Comparison of ENCODE assay signal across 17 cellular contexts in the genomic region with DNA sequence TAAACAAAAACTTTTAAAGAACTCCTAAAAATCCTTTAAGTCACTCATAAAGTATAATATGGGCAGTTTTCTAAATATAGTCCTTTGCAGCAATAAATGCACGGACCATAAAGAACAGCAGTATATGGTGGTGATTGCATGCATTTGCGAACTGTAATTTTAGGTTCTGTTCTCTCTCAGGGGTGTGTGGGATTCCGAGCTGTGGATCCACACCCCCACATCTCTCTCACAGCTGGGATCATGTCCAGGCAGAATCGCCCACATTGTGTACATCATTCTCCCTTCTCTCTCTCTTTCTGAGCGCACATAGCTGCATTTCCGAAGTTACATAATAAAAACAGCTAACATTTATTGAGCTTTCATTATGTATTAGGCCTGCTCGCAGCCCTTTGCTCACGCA. TPM values are rescaled to one million over a fixed set of nuclear protein-coding genes. Genes with fewer than 3 reads are reported as not detected.
DNase-seq lines count a peak whose midpoint lies in the region; ATAC-seq and TF ChIP-seq lines count a peak whose summit lies in the region.
"Had no signal": no experiment of that assay in that cellular context is flagged by ENCODE, and none has a peak within 500 bp of the region (broad histone marks: within the 10 kb centered on the region; RNA-seq: fewer than 3 reads in every experiment).

No MANE protein-coding gene starts in this region.

- no peaks in the 10 kb centered on the region for H3K79me2 ChIP-seq in osteoblast (ENCODE audit: insufficient read depth, low read length)

- H2AFZ ChIP-seq in osteoblast (ENCODE audit: low read length), result no peak overlapping the region
- H2AFZ ChIP-seq: GM23338 had no signal

- no peaks in the 10 kb centered on the region for H3K9me3 ChIP-seq in HEK293 (ENCODE audit: control insufficient read depth, insufficient read depth, low read depth, low read length)
- no peaks in the 10 kb centered on the region for H3K9me3 ChIP-seq in osteoblast (ENCODE audit: low read depth, low read length)

- TF ChIP-seq CTCF in HEK293 (tag by site-specific recombination; IDR thresholded peaks at IDR 0.05) (no peak), osteoblast (IDR thresholded peaks at IDR 0.05; ENCODE audit: extremely low read depth, low read depth, low read length) (no peak), type B pancreatic cell (conservative IDR thresholded peaks at IDR 0.05) (no peak)

- no peaks in the 10 kb centered on the region for H3K36me3 Mint-ChIP-seq in type B pancreatic cell
- H3K36me3 Mint-ChIP-seq: CD8-positive, alpha-beta T cell had no signal

- H3K4me1 ChIP-seq in HEK293 (ENCODE audit: control insufficient read depth, insufficient read depth, low read length) (no peaks in the 10 kb centered on the region), osteoblast (ENCODE audit: insufficient read depth, low read length) (peaks cover 4% of the 10 kb centered on the region)
- H3K4me1 ChIP-seq: A549 had no signal

- H3K27me3 ChIP-seq in osteoblast (ENCODE audit: insufficient read depth, low read length), result peaks cover 7% of the 10 kb centered on the region
- H3K27me3 ChIP-seq: BLaER1 had no signal

- ATAC-seq in GM19467 (IDR thresholded peaks at IDR 0.05; ENCODE audit: unreplicated experiment), result no peak
- ATAC-seq: CD8-positive, alpha-beta T cell had no signal

- no peaks in the 10 kb centered on the region; a peak in 1 of 3 replicates for H3K36me3 ChIP-seq in HEK293 (ENCODE audit: control insufficient read depth in 2 of 2, insufficient read depth in 1 of 2, low read length in 2 of 2)
- no peaks in the 10 kb centered on the region for H3K36me3 ChIP-seq in osteoblast (ENCODE audit: insufficient read depth, low read length)
- H3K36me3 ChIP-seq: BLaER1 had no signal

- no peak overlapping the region for H3K4me2 ChIP-seq in osteoblast (ENCODE audit: insufficient read depth, low read length)
- H3K4me2 ChIP-seq: A549, BLaER1, GM23338 had no signal

- DNase-seq in osteoblast (ENCODE audit: insufficient read length, low spot score, missing footprints) (peak; percentile 42), type B pancreatic cell (ENCODE audit: extremely low spot score, unreplicated experiment) (no peak), D341Med (ENCODE audit: low spot score) (no peak), kidney tubule cell (ENCODE audit: low spot score) (no peak), mesenteric fat pad (ENCODE audit: low spot score) (no peak)
- DNase-seq: CD8-positive, alpha-beta T cell had no signal

- H3K4me3 ChIP-seq in HEK293 (ENCODE audit: low read depth, low read length), result no peak overlapping the region
- no peak overlapping the region for H3K4me3 ChIP-seq in osteoblast (ENCODE audit: insufficient read depth, low read length)
- H3K4me3 ChIP-seq: A549, BLaER1, GM12878, GM23338, K562 had no signal

- H3K27ac ChIP-seq in HEK293 (ENCODE audit: extremely low read depth, low read depth, low read length) (no peak overlapping the region), angular gyrus (ENCODE audit: low read depth, low read length) (peak overlapping the region; percentile 4), osteoblast (ENCODE audit: low read depth, low read length) (no peak overlapping the region)
- H3K27ac ChIP-seq: A549, BLaER1 had no signal

- peaks cover 11% of the 10 kb centered on the region for H3K27me3 Mint-ChIP-seq in type B pancreatic cell

- peaks cover 14% of the 10 kb centered on the region for H3K4me1 Mint-ChIP-seq in type B pancreatic cell (ENCODE audit: unreplicated experiment)

- POLR2A ChIA-PET in HEK293 (lab: Yijun Ruan, JAX), result interaction anchor here (1.4 kb wide), 1 partner anchor 392 kb away, joined by 4 read pairs; a partner anchor contains a TSS

- CTCF ChIA-PET in HEK293 (lab: Yijun Ruan, JAX), result interaction anchor here (0.5 to 3.5 kb wide), 44 partner anchors 9 to 463 kb away, joined by 3 to 48 read pairs (median 4); a partner anchor contains a TSS

- no peaks in the 10 kb centered on the region for H3K9me3 Mint-ChIP-seq in type B pancreatic cell

- peaks cover 3% of the 10 kb centered on the region for H4K20me1 ChIP-seq in osteoblast (ENCODE audit: insufficient read depth, low read length)
- H4K20me1 ChIP-seq: BLaER1 had no signal

- no peak overlapping the region for H3K4me3 Mint-ChIP-seq in type B pancreatic cell
- H3K4me3 Mint-ChIP-seq: CD8-positive, alpha-beta T cell; GM23338; HFFc6 had no signal

- H3K27ac Mint-ChIP-seq in type B pancreatic cell, result peak overlapping the region; percentile 29
- H3K27ac Mint-ChIP-seq: CD8-positive, alpha-beta T cell; GM23338; HFFc6 had no signal

TF ChIP-seq in HEK293, 187 proteins besides CTCF, POLR2A, EP300 and RAD21:
- TF ChIP-seq ZNF132 (tag by site-specific recombination; IDR thresholded peaks at IDR 0.05; ENCODE audit: borderline replicate concordance) (no peak), EGR2 (tag by site-specific recombination; IDR thresholded peaks at IDR 0.05; ENCODE audit: low read depth) (peak; percentile 61), ZFP37 (tag by site-specific recombination; IDR thresholded peaks at IDR 0.05) (no peak), ZNF292 (tag by site-specific recombination; IDR thresholded peaks at IDR 0.05; ENCODE audit: borderline replicate concordance, low read depth) (no peak), ZNF530 (tag by site-specific recombination; IDR thresholded peaks at IDR 0.05; ENCODE audit: low read depth) (no peak), ZFHX2 (tag by site-specific recombination; conservative IDR thresholded peaks at IDR 0.05) (peak; percentile 22; the same call in 1 of the 2 replicates), KLF10 (tag by site-specific recombination; IDR thresholded peaks at IDR 0.05) (no peak), ZBTB17 (tag by site-specific recombination; IDR thresholded peaks at IDR 0.05) (no peak)
TF ChIP-seq in HEK293: peak in this region for 2.

RNA-seq across cellular contexts. Expression of a gene that starts 28.6 kb away (rescaled TPM):
- total RNA-seq in osteoblast (not detected in 2 replicates), type B pancreatic cell (ENCODE audit: low replicate concordance) (1.3 and 2.1 TPM in 2 replicates), mesenteric fat pad (2.2 TPM)
- total RNA-seq: CD8-positive, alpha-beta T cell; G401; GM12878; IMR-90 had no signal
